Comparison of ENCODE assay signal across 18 cellular contexts in genomic region chr20:32010096-32010495, GRCh38. TPM values are rescaled to one million over a fixed set of nuclear protein-coding genes. Genes with fewer than 3 reads are reported as not detected.
DNase-seq lines count a peak whose midpoint lies in the region; ATAC-seq and TF ChIP-seq lines count a peak whose summit lies in the region.
"Had no signal": no experiment of that assay in that cellular context is flagged by ENCODE, and none has a peak within 500 bp of the region (broad histone marks: within the 10 kb centered on the region; RNA-seq: fewer than 3 reads in every experiment).

Gene CCM2L, plus strand, starts transcription at chr20:32010438. Its CDS starts 17 bp downstream, at chr20:32010455.

- H3K4me1 ChIP-seq in body of pancreas = no peaks in the 10 kb centered on the region
- H3K4me1 ChIP-seq in heart right ventricle = peaks cover 0 to 75% (median 44%) of the 10 kb centered on the region in 9 donors
- peaks cover 13% of the 10 kb centered on the region for H3K4me1 ChIP-seq in mesodermal cell (ENCODE audit: control insufficient read depth, insufficient read depth, low read length, poor library complexity, severe bottlenecking)
- H3K4me1 ChIP-seq in upper lobe of right lung = peaks cover 13% of the 10 kb centered on the region
- H3K4me1 ChIP-seq: pancreas had no signal

- H3K4me3 ChIP-seq in body of pancreas = no peak within 1 kb of the TSS
- H3K4me3 ChIP-seq in heart right ventricle = peak within 1 kb of the TSS; percentile 28 to 63 (median 54)
- H3K4me3 ChIP-seq in mesodermal cell (ENCODE audit: extremely low read depth, insufficient read depth, low read length, poor library complexity, severe bottlenecking) = peak within 1 kb of the TSS; percentile 11
- H3K4me3 ChIP-seq in upper lobe of right lung = peak within 1 kb of the TSS; percentile 47
- H3K4me3 ChIP-seq: pancreas had no signal

- WGBS in body of pancreas, 2 donors = 39 to 56% methylated on average over 2 of the region's 2 CpGs
- WGBS in heart right ventricle, 2 donors = 52 to 64% methylated on average over 2 of the region's 2 CpGs
- 61 to 100% methylated on average over 1 to 2 of the region's 2 CpGs for WGBS in mesodermal cell (ENCODE audit: insufficient coverage in 2 of 2), 2 experiments

- H3K9me3 ChIP-seq in body of pancreas (no peaks in the 10 kb centered on the region), heart right ventricle (no peaks in the 10 kb centered on the region), mesodermal cell (ENCODE audit: control insufficient read depth, low read length) (no peaks in the 10 kb centered on the region), upper lobe of right lung (no peaks in the 10 kb centered on the region)
- H3K9me3 ChIP-seq: pancreas had no signal

- DNase-seq in body of pancreas = no peak
- DNase-seq in heart right ventricle = peak; percentile 48 to 55
- DNase-seq in upper lobe of right lung = no peak
- no peak for DNase-seq in HuH-7 (ENCODE audit: low spot score)
- no peak for DNase-seq in central memory CD4-positive, alpha-beta T cell
- DNase-seq: activated CD8-positive, alpha-beta memory T cell treated with anti-CD3 and anti-CD28 coated beads, Interleukin-2, amount 50 U/mL, for 4 hours; GF-D8; hippocampal formation; naive B cell; NCI-H226; NK-92 treated with Interleukin-12 subunit alpha and Interleukin-12 subunit beta, amount 100 ng/mL, for 24 hours; pancreas; stimulated activated CD4-positive, alpha-beta T cell treated with anti-CD3 and anti-CD28 coated beads, Interleukin-15, amount 100 ng/mL, for 24 hours had no signal

- H3K27me3 ChIP-seq in body of pancreas (no peaks in the 10 kb centered on the region), heart right ventricle (peaks cover 0 to 23% (median 3%) of the 10 kb centered on the region in 7 donors), upper lobe of right lung (no peaks in the 10 kb centered on the region)

- no peak for TF ChIP-seq POLR2A in body of pancreas (IDR thresholded peaks at IDR 0.05)

- H3K27ac ChIP-seq in body of pancreas = peak within 1 kb of the TSS in 2 of 4 donors; percentile 2
- H3K27ac ChIP-seq in heart right ventricle = peak within 1 kb of the TSS; percentile 65 to 95 (median 86)
- H3K27ac ChIP-seq in mesodermal cell (ENCODE audit: low read depth, low read length, severe bottlenecking) = no peak within 1 kb of the TSS
- H3K27ac ChIP-seq in upper lobe of right lung = peak within 1 kb of the TSS; percentile 74
- H3K27ac ChIP-seq: pancreas had no signal

- TF ChIP-seq CTCF in body of pancreas (IDR thresholded peaks at IDR 0.05) = no peak
- TF ChIP-seq CTCF in heart right ventricle (IDR thresholded peaks at IDR 0.05) = no peak
- TF ChIP-seq CTCF in upper lobe of right lung (IDR thresholded peaks at IDR 0.05) = no peak

- ATAC-seq in body of pancreas (peak; percentile 53), heart right ventricle (peak; percentile 64 to 88 (median 85)), upper lobe of right lung (peak; percentile 62), HG02870 (IDR thresholded peaks at IDR 0.05; ENCODE audit: unreplicated experiment) (no peak)
- ATAC-seq: activated CD4-positive, CD25-positive, alpha-beta regulatory T cell treated with anti-CD3 and anti-CD28 coated beads, Interleukin-2, amount 50 U/mL, for 24 hours; HCT116; pancreas had no signal

- H3K36me3 ChIP-seq in body of pancreas (replicated peaks in 1 of 2; ENCODE audit: insufficient read depth in 1 of 2, low read depth in 2 of 2) (no peaks in the 10 kb centered on the region), heart right ventricle (no peaks in the 10 kb centered on the region), mesodermal cell (ENCODE audit: control insufficient read depth, insufficient read depth, low read length) (no peaks in the 10 kb centered on the region), upper lobe of right lung (no peaks in the 10 kb centered on the region)
- H3K36me3 ChIP-seq: pancreas had no signal

- intact Hi-C loops in body of pancreas (cut with DNase I) (no loop called here), heart right ventricle (cut with DNase I) (no loop called here), upper lobe of right lung (cut with DNase I) (no loop called here)

RNA-seq across cellular contexts. Expression of gene CCM2L, which starts in this region (rescaled TPM):
- total RNA-seq in body of pancreas (1 to 10 TPM; 3.4 to 5.9 TPM), heart right ventricle (10 to 100 TPM in 1 of 10 donors, 1 to 10 TPM in 9; 4.9 to 10.7 (median 7.4) TPM), upper lobe of right lung (23.2 TPM)
- 10 to 100 TPM; 12.9 to 26.8 TPM for polyA plus RNA-seq in heart right ventricle
- 6.3 TPM for polyA plus RNA-seq in mesodermal cell (2013, experiment 1 of 2)
- 3.2 TPM for polyA plus RNA-seq in mesodermal cell (2013, experiment 2 of 2)
- total RNA-seq: fibroblast of lung had no signal
- polyA plus RNA-seq: fibroblast of lung had no signal

Comparison
In these comparisons a context has a peak if more than half of its experiments do, and no peak if none do; other contexts are left out.
1. DNase-seq: peak in heart right ventricle (2 of 2); none in body of pancreas (0 of 4), upper lobe of right lung (single experiment), HuH-7 (single experiment) and central memory CD4-positive, alpha-beta T cell (single experiment).
2. H3K4me3 ChIP-seq: peak in heart right ventricle (10 of 10), mesodermal cell (single experiment) and upper lobe of right lung (single experiment); none in body of pancreas (0 of 2).